ENCODE assay signal across 7 cellular contexts in genomic region chr17:45147581-45148182, GRCh38. TPM values are rescaled to one million over a fixed set of nuclear protein-coding genes. Genes with fewer than 3 reads are reported as not detected.
DNase-seq lines count a peak whose midpoint lies in the region; ATAC-seq and TF ChIP-seq lines count a peak whose summit lies in the region.

No MANE protein-coding gene starts in this region.

- H3K27ac Mint-ChIP-seq in T-cell: peak overlapping the region; percentile 99 to 100

- DNase-seq in NCI-H146 (lab: John Stamatoyannopoulos, UW) (peak; percentile 93), T-cell (peak in 33 of 34 experiments; percentile 56 to 82 (median 70)), amniotic stem cell (lab: John Stamatoyannopoulos, UW) (peak; percentile 90), right atrium auricular region (ENCODE audit: low spot score) (peak; percentile 84), psoas muscle (peak; percentile 84 to 93), aorta (peak; percentile 89 to 93)

- H3K4me1 ChIP-seq in right atrium auricular region: peaks cover 0 to 56% of the 10 kb centered on the region in 2 donors
- H3K4me1 ChIP-seq in psoas muscle: peaks cover 28% of the 10 kb centered on the region
- H3K4me1 ChIP-seq in aorta (ENCODE audit: control insufficient read depth in 1 of 2, insufficient read depth in 2 of 2, low read length in 2 of 2): peaks cover 0 to 2% of the 10 kb centered on the region in 2 donors

- 0 to 1% (median 0%) methylated on average over 33 to 38 of the region's 38 CpGs for WGBS in psoas muscle, 3 donors
- WGBS in aorta, 2 donors: 0% methylated on average over 38 of the region's 38 CpGs

- ATAC-seq in GM18873 (IDR thresholded peaks at IDR 0.05; ENCODE audit: low FRiP score, unreplicated experiment) (peak; percentile 12), T-cell (replicated peaks in 1 of 4) (peak; percentile 25 to 29 (median 26)), psoas muscle (peak; percentile 50 to 59 (median 54)), aorta (ENCODE audit: low FRiP score) (peak; percentile 67)

- peak overlapping the region; percentile 93 to 100 (median 97) for H3K4me3 Mint-ChIP-seq in T-cell

- H3K4me1 Mint-ChIP-seq in T-cell: peaks cover 59 to 71% (median 61%) of the 10 kb centered on the region in 3 donors

- no peaks in the 10 kb centered on the region for H3K9me3 ChIP-seq in right atrium auricular region
- no peaks in the 10 kb centered on the region for H3K9me3 ChIP-seq in psoas muscle
- H3K9me3 ChIP-seq in aorta (ENCODE audit: control insufficient read depth, low read length): no peaks in the 10 kb centered on the region

- H3K27me3 Mint-ChIP-seq in T-cell: peaks cover 0 to 2% of the 10 kb centered on the region in 2 donors

- TF ChIP-seq CTCF in right atrium auricular region (IDR thresholded peaks at IDR 0.05) (no peak), psoas muscle (IDR thresholded peaks at IDR 0.05) (no peak)

- H3K36me3 ChIP-seq in right atrium auricular region (no peaks in the 10 kb centered on the region), psoas muscle (ENCODE audit: insufficient read depth in 1 of 2, low read depth in 1 of 2) (no peaks in the 10 kb centered on the region), aorta (ENCODE audit: control insufficient read depth in 1 of 2, insufficient read depth in 2 of 2, low read length in 1 of 2) (no peaks in the 10 kb centered on the region)

- intact Hi-C loops in psoas muscle (cut with DNase I) (no loop called here), aorta (cut with DNase I) (loop anchor here in 1 of 2 donors (1.0 to 10.0 kb wide), 4 partner anchors 14 to 167 kb away; partner anchors contain the start of genes HEXIM2 and MAP3K14)

- CTCF ChIA-PET in T-cell (lab: Charles Lee): interaction anchor here (0.5 to 7.3 kb wide), 6 partner anchors 12 to 169 kb away, joined by 3 to 277 read pairs (median 36); partner anchors contain the start of genes ACBD4 (in 2 of the 2), HEXIM2 (in 1 of the 2) and MAP3K14 (in 1 of the 2)

- H3K27ac ChIP-seq in right atrium auricular region: peak overlapping the region; percentile 96 to 99
- H3K27ac ChIP-seq in psoas muscle: peak overlapping the region; percentile 97
- H3K27ac ChIP-seq in aorta (ENCODE audit: low read depth in 1 of 2, low read length in 2 of 2): peak overlapping the region; percentile 78 to 85

- no peaks in the 10 kb centered on the region for H3K9me3 Mint-ChIP-seq in T-cell

- H3K4me3 ChIP-seq in right atrium auricular region (peak overlapping the region; percentile 67 to 83), psoas muscle (peak overlapping the region; percentile 76), aorta (ENCODE audit: low read length in 2 of 2) (peak overlapping the region; percentile 49 to 83)

- H3K27me3 ChIP-seq in right atrium auricular region: no peaks in the 10 kb centered on the region
- no peaks in the 10 kb centered on the region for H3K27me3 ChIP-seq in psoas muscle (ENCODE audit: insufficient read depth in 3 of 3, low read length in 2 of 3)
- peaks cover 0 to 2% of the 10 kb centered on the region in 2 donors for H3K27me3 ChIP-seq in aorta (ENCODE audit: control insufficient read depth in 1 of 2, insufficient read depth in 2 of 2, low read length in 1 of 2)

- no peaks in the 10 kb centered on the region for H3K36me3 Mint-ChIP-seq in T-cell

- POLR2A ChIA-PET in T-cell (lab: Charles Lee): interaction anchor here (0.6 to 4.3 kb wide), 20 partner anchors 8 to 257 kb away, joined by 3 to 45 read pairs (median 6); partner anchors contain the start of genes ACBD4 (in 2 of the 2), HEXIM2 (in 2 of the 2) and NMT1 (in 1 of the 2)

RNA-seq across cellular contexts. Expression of gene HEXIM1, which starts 0.6 kb away (rescaled TPM):
- total RNA-seq in T-cell: 10 to 100 TPM; 32.3 to 55.9 (median 34.5) TPM
- 10 to 100 TPM; 16.4 to 31.1 TPM for total RNA-seq in right atrium auricular region
- 10 to 100 TPM; 21.3 to 52.2 (median 31.5) TPM for total RNA-seq in psoas muscle
- polyA plus RNA-seq in psoas muscle: 100 to 1,000 TPM in 1 of 3 donors, 10 to 100 TPM in 1, 1 to 10 TPM in 1; 9.5 to 127 (median 22.0) TPM
- 10 to 100 TPM; 48.7 to 64.0 TPM for total RNA-seq in aorta
- polyA plus RNA-seq in aorta: 10 to 100 TPM; 40.8 to 62.6 TPM

RNA-seq across cellular contexts. Expression of gene ACBD4, which starts 12.2 kb away (rescaled TPM):
- total RNA-seq in T-cell (10 to 100 TPM; 28.4 to 48.5 (median 38.9) TPM), right atrium auricular region (1 to 10 TPM; 9.0 to 9.4 TPM), psoas muscle (1 to 10 TPM; 3.9 to 8.2 (median 5.1) TPM), aorta (10 to 100 TPM; 16.1 to 23.4 TPM)
- polyA plus RNA-seq in psoas muscle (1 to 10 TPM; 2.7 to 5.2 (median 4.4) TPM), aorta (10 to 100 TPM; 68.6 to 69.7 TPM)

RNA-seq across cellular contexts. Expression of gene HEXIM2, which starts 14.0 kb away (rescaled TPM):
- total RNA-seq in T-cell (1 to 10 TPM; 2.0 to 5.8 (median 3.3) TPM), right atrium auricular region (1 to 10 TPM; 3.1 to 6.8 TPM), psoas muscle (10 to 100 TPM; 13.7 to 47.1 (median 33.4) TPM), aorta (1 to 10 TPM; 2.7 to 6.0 TPM)
- polyA plus RNA-seq in psoas muscle (10 to 100 TPM in 2 of 3 donors, 1 to 10 TPM in 1; 8.2 to 69.5 (median 62.7) TPM), aorta (1 to 10 TPM; 4.4 to 10.0 TPM)

RNA-seq across cellular contexts. Expression of gene PLCD3, which starts 15.4 kb away (rescaled TPM):
- total RNA-seq in T-cell (1 to 10 TPM; 3.1 to 9.9 (median 4.8) TPM), right atrium auricular region (100 to 1,000 TPM; 102 to 156 TPM), psoas muscle (100 to 1,000 TPM in 2 of 4 donors, 10 to 100 TPM in 2; 69.8 to 217 (median 122) TPM), aorta (10 to 100 TPM; 94.6 to 97.4 TPM)
- polyA plus RNA-seq in psoas muscle (100 to 1,000 TPM in 2 of 3 donors, 10 to 100 TPM in 1; 57.0 to 171 (median 170) TPM), aorta (10 to 100 TPM; 22.8 to 93.8 TPM)

Comparison
In these comparisons a context has a peak if more than half of its experiments do, and no peak if none do; other contexts are left out.
1. Peak in every context shown above with its lines: DNase-seq, ATAC-seq, H3K4me3 ChIP-seq and H3K27ac ChIP-seq.
2. ATAC-seq: peak in every context shown above with its lines; median percentile 67 in aorta; 54 in psoas muscle; 26 in T-cell; 12 in GM18873.